11 cellular contexts compared by ENCODE assay signal in genomic region chr19:8001651-8001994, GRCh38. TPM values are rescaled to one million over a fixed set of nuclear protein-coding genes. Genes with fewer than 3 reads are reported as not detected.
DNase-seq lines count a peak whose midpoint lies in the region; ATAC-seq and TF ChIP-seq lines count a peak whose summit lies in the region.
"Had no signal": no experiment of that assay in that cellular context is flagged by ENCODE, and none has a peak within 500 bp of the region (broad histone marks: within the 10 kb centered on the region; RNA-seq: fewer than 3 reads in every experiment).

No MANE protein-coding gene starts in this region.

- peaks cover 18 to 65% (median 40%) of the 10 kb centered on the region in 4 donors for H3K4me1 Mint-ChIP-seq in CD4-positive, CD25-positive, alpha-beta regulatory T cell

- peaks cover 59% of the 10 kb centered on the region for H3K4me1 ChIP-seq in CD4-positive, CD25-positive, alpha-beta regulatory T cell (ENCODE audit: control insufficient read depth, insufficient read depth, low read length, poor library complexity, severe bottlenecking)
- H3K4me1 ChIP-seq in NT2/D1 (ENCODE audit: insufficient read depth, insufficient read length), result peaks cover 18% of the 10 kb centered on the region
- H3K4me1 ChIP-seq in esophagus muscularis mucosa, result peaks cover 64 to 90% (median 77%) of the 10 kb centered on the region in 4 donors
- peaks cover 29 to 31% of the 10 kb centered on the region in 2 experiments for H3K4me1 ChIP-seq in neutrophil (ENCODE audit: control insufficient read depth in 1 of 2, insufficient read depth in 1 of 2, low read depth in 1 of 2, low read length in 1 of 2)

- peak overlapping the region; percentile 48 for H3K27ac ChIP-seq in CD4-positive, CD25-positive, alpha-beta regulatory T cell (ENCODE audit: insufficient read depth, low read length, poor library complexity, severe bottlenecking)
- H3K27ac ChIP-seq in esophagus muscularis mucosa (replicated peaks in 1 of 4) (peak overlapping the region; percentile 66 to 82 (median 78)), neutrophil (peak overlapping the region; percentile 63)

- peak overlapping the region; percentile 74 to 94 (median 87) for H3K4me3 Mint-ChIP-seq in CD4-positive, CD25-positive, alpha-beta regulatory T cell

- H3K27ac Mint-ChIP-seq in CD4-positive, CD25-positive, alpha-beta regulatory T cell, result peak overlapping the region in 2 of 3 donors; percentile 86 to 91

- no peaks in the 10 kb centered on the region for H3K27me3 Mint-ChIP-seq in CD4-positive, CD25-positive, alpha-beta regulatory T cell

- DNase-seq in CD4-positive, CD25-positive, alpha-beta regulatory T cell, result no peak
- DNase-seq in NT2/D1 (ENCODE audit: low read depth, low spot score), result no peak
- no peak for DNase-seq in esophagus muscularis mucosa (ENCODE audit: extremely low spot score)
- no peak for DNase-seq in posterior cingulate gyrus

- TF ChIP-seq CTCF in esophagus muscularis mucosa (IDR thresholded peaks at IDR 0.05) (no peak), neutrophil (IDR thresholded peaks at IDR 0.05) (no peak)

- no peak for TF ChIP-seq POLR2A in esophagus muscularis mucosa (IDR thresholded peaks at IDR 0.05; ENCODE audit: low read depth)

- 74% methylated on average over 5 of the region's 5 CpGs for WGBS in esophagus muscularis mucosa

- no peak overlapping the region for H3K4me3 ChIP-seq in CD4-positive, CD25-positive, alpha-beta regulatory T cell (ENCODE audit: low read depth, low read length)
- H3K4me3 ChIP-seq in NT2/D1 (ENCODE audit: insufficient read length, low read depth), result peak overlapping the region; percentile 17
- H3K4me3 ChIP-seq in esophagus muscularis mucosa, result peak overlapping the region in 3 of 4 donors; percentile 35 to 52 (median 40)
- no peak overlapping the region for H3K4me3 ChIP-seq in neutrophil (ENCODE audit: low read depth in 1 of 2, low read length in 1 of 2)

- peak overlapping the region; percentile 52 for H3K9ac ChIP-seq in NT2/D1 (ENCODE audit: insufficient read length, low read depth)

- H3K36me3 ChIP-seq in CD4-positive, CD25-positive, alpha-beta regulatory T cell (ENCODE audit: control insufficient read depth, insufficient read depth, low read length), result no peaks in the 10 kb centered on the region
- H3K36me3 ChIP-seq in NT2/D1 (ENCODE audit: insufficient read depth, insufficient read length, low read length), result peaks cover 46% of the 10 kb centered on the region
- peaks cover 0 to 11% (median 5%) of the 10 kb centered on the region in 4 donors for H3K36me3 ChIP-seq in esophagus muscularis mucosa
- no peaks in the 10 kb centered on the region for H3K36me3 ChIP-seq in neutrophil

- H3K36me3 Mint-ChIP-seq in CD4-positive, CD25-positive, alpha-beta regulatory T cell, result no peaks in the 10 kb centered on the region

- TF ChIP-seq EP300 in esophagus muscularis mucosa (IDR thresholded peaks at IDR 0.05), result no peak

- H3K9me3 ChIP-seq in CD4-positive, CD25-positive, alpha-beta regulatory T cell (ENCODE audit: control insufficient read depth in 2 of 2, low read length in 2 of 2), result no peaks in the 10 kb centered on the region
- H3K9me3 ChIP-seq in NT2/D1 (ENCODE audit: insufficient read depth, low read length) (no peaks in the 10 kb centered on the region), esophagus muscularis mucosa (no peaks in the 10 kb centered on the region), neutrophil (no peaks in the 10 kb centered on the region)

- no peaks in the 10 kb centered on the region for H3K27me3 ChIP-seq in CD4-positive, CD25-positive, alpha-beta regulatory T cell (ENCODE audit: control insufficient read depth, insufficient read depth, low read length)
- H3K27me3 ChIP-seq in NT2/D1 (ENCODE audit: insufficient read depth, insufficient read length), result no peaks in the 10 kb centered on the region
- no peaks in the 10 kb centered on the region for H3K27me3 ChIP-seq in esophagus muscularis mucosa
- no peaks in the 10 kb centered on the region for H3K27me3 ChIP-seq in neutrophil

- intact Hi-C loops in esophagus muscularis mucosa (cut with DNase I) (loop anchor here (2.0 to 10.0 kb wide), 3 partner anchors 59 to 253 kb away; partner anchors contain the start of gene TIMM44), posterior cingulate gyrus (cut with DNase I) (no loop called here)

- ATAC-seq in CD4-positive, CD25-positive, alpha-beta regulatory T cell (ENCODE audit: low read depth in 2 of 2), result no peak
- ATAC-seq in GM18870 (IDR thresholded peaks at IDR 0.05; ENCODE audit: unreplicated experiment), result no peak
- ATAC-seq in GM19035 (IDR thresholded peaks at IDR 0.05; ENCODE audit: unreplicated experiment), result no peak
- ATAC-seq in GM18498 (IDR thresholded peaks at IDR 0.05; ENCODE audit: unreplicated experiment), result no peak

- no peaks in the 10 kb centered on the region for H3K9me3 Mint-ChIP-seq in CD4-positive, CD25-positive, alpha-beta regulatory T cell

RNA-seq across cellular contexts. Expression of gene ELAVL1, which starts 3.8 kb away (rescaled TPM):
- total RNA-seq in CD4-positive, CD25-positive, alpha-beta regulatory T cell, result 39.6 TPM
- 10 to 100 TPM; 48.0 to 52.0 (median 49.2) TPM for polyA plus RNA-seq in CD4-positive, CD25-positive, alpha-beta regulatory T cell
- 10 to 100 TPM; 27.0 to 49.1 (median 38.3) TPM for total RNA-seq in esophagus muscularis mucosa

RNA-seq across cellular contexts. Expression of gene CCL25, which starts 50.9 kb away (rescaled TPM):
- not detected for total RNA-seq in CD4-positive, CD25-positive, alpha-beta regulatory T cell
- polyA plus RNA-seq in CD4-positive, CD25-positive, alpha-beta regulatory T cell, result under 1 TPM in 1 of 4 donors, not detected in 3; 0.48 TPM
- total RNA-seq in esophagus muscularis mucosa, result not detected
- total RNA-seq: cerebellum, H4, mononuclear cell had no signal

RNA-seq across cellular contexts. Expression of gene TIMM44, which starts 58.2 kb away (rescaled TPM):
- 72.5 TPM for total RNA-seq in CD4-positive, CD25-positive, alpha-beta regulatory T cell
- 10 to 100 TPM; 14.0 to 16.5 (median 15.0) TPM for polyA plus RNA-seq in CD4-positive, CD25-positive, alpha-beta regulatory T cell
- 100 to 1,000 TPM in 1 of 4 donors, 10 to 100 TPM in 3; 61.6 to 111 (median 98.5) TPM for total RNA-seq in esophagus muscularis mucosa

Comparison
In these comparisons a context has a peak if more than half of its experiments do, and no peak if none do; other contexts are left out.
1. H3K4me3 ChIP-seq: peak in NT2/D1 (single experiment) and esophagus muscularis mucosa (3 of 4); none in CD4-positive, CD25-positive, alpha-beta regulatory T cell (single experiment) and neutrophil (0 of 2).
2. Peak in every context shown above with its lines, with median percentiles within 50 percentile points of each other: H3K27ac ChIP-seq.